ENCODE assay signal across 8 cellular contexts in genomic region chr9:122904823-122905710, GRCh38. TPM values are rescaled to one million over a fixed set of nuclear protein-coding genes. Genes with fewer than 3 reads are reported as not detected.
DNase-seq lines count a peak whose midpoint lies in the region; ATAC-seq and TF ChIP-seq lines count a peak whose summit lies in the region.

TSS of gene RC3H2 (minus strand) at chr9:122905359. CDS start at chr9:122897509, 7,850 bp downstream.

- ATAC-seq in GM18499 (IDR thresholded peaks at IDR 0.05; ENCODE audit: insufficient read depth, unreplicated experiment) = peak; percentile 75
- peak; percentile 81 for ATAC-seq in HG02943 (IDR thresholded peaks at IDR 0.05; ENCODE audit: low read depth, unreplicated experiment)
- peak; percentile 98 for ATAC-seq in left ventricle myocardium superior

- H3K4me1 ChIP-seq in prostate gland (replicated peaks) (no peaks in the 10 kb centered on the region), urinary bladder (ENCODE audit: insufficient read depth) (peaks cover 2% of the 10 kb centered on the region)

- no peaks in the 10 kb centered on the region for H3K27me3 ChIP-seq in prostate gland (replicated peaks; ENCODE audit: insufficient read depth)

- H3K36me3 ChIP-seq in prostate gland (no peaks in the 10 kb centered on the region), urinary bladder (ENCODE audit: insufficient read depth) (no peaks in the 10 kb centered on the region)

- intact Hi-C loops in T-helper 2 cell treated with Interferon-gamma antibody and Interleukin-4, amounts not matched to agents 100 ng/mL and 5 ng/mL, for 36 hours (cut with micrococcal nuclease) = loop anchor here (1.0 to 10.0 kb wide), 11 partner anchors 8 to 1960 kb away; partner anchors contain the start of genes ARPC5L, CRB2, MRRF and PDCL
- intact Hi-C loops in left ventricle myocardium superior (cut with micrococcal nuclease) = no loop called here
- intact Hi-C loops in prostate gland (cut with DNase I) = loop anchor here (5.0 to 10.0 kb wide), 2 partner anchors 37 to 90 kb away; partner anchors contain the start of gene RABGAP1

- H3K27ac ChIP-seq in prostate gland (peak within 1 kb of the TSS; percentile 93 to 96), urinary bladder (ENCODE audit: low read depth) (peak within 1 kb of the TSS; percentile 89)

- DNase-seq in NCI-H187 treated with DMSO at 0.1 percent for 48 hours (lab: John Stamatoyannopoulos, UW) = peak; percentile 81
- DNase-seq in anterior cingulate cortex (lab: John Stamatoyannopoulos, UW) = peak; percentile 89 to 100 (median 99)
- DNase-seq in left ventricle myocardium superior = peak; percentile 97
- peak; percentile 97 for DNase-seq in prostate gland (ENCODE audit: low spot score)

- H3K9me3 ChIP-seq in prostate gland = no peaks in the 10 kb centered on the region

- TF ChIP-seq POLR2A in prostate gland (IDR thresholded peaks at IDR 0.05) = peak; percentile 98

- peak in 2 of 4 experiments; percentile 3 to 18 for TF ChIP-seq CTCF in prostate gland (IDR thresholded peaks at IDR 0.05)

- H3K4me3 ChIP-seq in prostate gland = peak within 1 kb of the TSS; percentile 85 to 98
- H3K4me3 ChIP-seq in urinary bladder (ENCODE audit: low read depth, low read length) = peak within 1 kb of the TSS; percentile 74

- WGBS in prostate gland = under 1% methylated on average over 77 of the region's 77 CpGs
- WGBS in urinary bladder = under 1% methylated on average over 76 of the region's 77 CpGs

RNA-seq across cellular contexts. Expression of gene RC3H2, which starts in this region (rescaled TPM):
- total RNA-seq in T-helper 2 cell treated with Interferon-gamma antibody and Interleukin-4, amounts not matched to agents 100 ng/mL and 5 ng/mL, for 36 hours = 46.1 and 48.9 TPM in 2 replicates
- total RNA-seq in left ventricle myocardium superior (35.9 TPM), prostate gland (10 to 100 TPM; 25.8 to 47.9 TPM), urinary bladder (65.6 TPM)
- polyA plus RNA-seq in urinary bladder = 14.5 TPM

Comparison
In these comparisons a context has a peak if more than half of its experiments do, and no peak if none do; other contexts are left out.
1. Peak in every context shown above with its lines: DNase-seq, ATAC-seq, H3K4me3 ChIP-seq and H3K27ac ChIP-seq.